In genomic region chr3:141410861-141411771, GRCh38 we compare ENCODE assay signal across 8 cellular contexts. TPM values are rescaled to one million over a fixed set of nuclear protein-coding genes. Genes with fewer than 3 reads are reported as not detected.
DNase-seq lines count a peak whose midpoint lies in the region; ATAC-seq and TF ChIP-seq lines count a peak whose summit lies in the region.

No MANE protein-coding gene starts in this region.

- H3K27ac ChIP-seq in A673 (ENCODE audit: low read depth, low read length, poor library complexity, severe bottlenecking): peak overlapping the region; percentile 66
- H3K27ac ChIP-seq in osteoblast (ENCODE audit: low read depth, low read length): peak overlapping the region; percentile 100

- no TSS peak for BruUV-seq in A673 (replicated peaks; lab: Mats Ljungman, UMichigan)

- H3K9me3 ChIP-seq in A673 (ENCODE audit: low read depth, low read length, poor library complexity, severe bottlenecking) (no peaks in the 10 kb centered on the region), osteoblast (ENCODE audit: low read depth, low read length) (no peaks in the 10 kb centered on the region)

- peaks cover 79% of the 10 kb centered on the region for H3K79me2 ChIP-seq in osteoblast (ENCODE audit: insufficient read depth, low read length)

- no peaks in the 10 kb centered on the region for H4K20me1 ChIP-seq in osteoblast (ENCODE audit: insufficient read depth, low read length)

- ATAC-seq in GM21717 (IDR thresholded peaks at IDR 0.05; ENCODE audit: unreplicated experiment): peak; percentile 46

- H3K4me1 ChIP-seq in A673 (ENCODE audit: insufficient read depth, low read length, poor library complexity, severe bottlenecking): peaks cover 41% of the 10 kb centered on the region
- peaks cover 82% of the 10 kb centered on the region for H3K4me1 ChIP-seq in osteoblast (ENCODE audit: insufficient read depth, low read length)

- intact Hi-C loops in A673 (cut with micrococcal nuclease; ENCODE audit: unreplicated experiment): no loop called here

- POLR2A ChIA-PET in A673 (lab: Charles Lee; ENCODE audit: low non-redundant PET): no interaction called here

- peak overlapping the region; percentile 69 for H3K4me2 ChIP-seq in osteoblast (ENCODE audit: insufficient read depth, low read length)

- H3K27me3 ChIP-seq in A673 (replicated peaks; ENCODE audit: insufficient read depth, low read depth, low read length, poor library complexity): no peaks in the 10 kb centered on the region
- H3K27me3 ChIP-seq in osteoblast (ENCODE audit: insufficient read depth, low read length): no peaks in the 10 kb centered on the region

- no peak overlapping the region for H2AFZ ChIP-seq in osteoblast (ENCODE audit: low read length)

- H3K36me3 ChIP-seq in A673 (ENCODE audit: insufficient read depth, low read length, poor library complexity, severe bottlenecking) (no peaks in the 10 kb centered on the region), osteoblast (ENCODE audit: insufficient read depth, low read length) (peaks cover 78% of the 10 kb centered on the region)

- CTCF ChIA-PET in A673 (lab: Charles Lee): interaction anchor here (1.1 kb wide), 1 partner anchor 26 kb away, joined by 3 read pairs; no protein-coding TSS in a partner anchor

- TF ChIP-seq CTCF in A673 (conservative IDR thresholded peaks at IDR 0.05; ENCODE audit: low read depth, low read length) (no peak), epithelial cell of esophagus (IDR thresholded peaks at IDR 0.05; ENCODE audit: insufficient read depth, low read depth, low read length, missing control alignments) (no peak), osteoblast (IDR thresholded peaks at IDR 0.05; ENCODE audit: extremely low read depth, low read depth, low read length) (no peak)

- H3K4me3 ChIP-seq in A673 (ENCODE audit: low read depth, low read length, poor library complexity, severe bottlenecking) (no peak overlapping the region), epithelial cell of esophagus (ENCODE audit: low read length) (no peak overlapping the region), osteoblast (ENCODE audit: insufficient read depth, low read length) (no peak overlapping the region)

- DNase-seq in A673 (ENCODE audit: low spot score) (peak; percentile 55), epithelial cell of esophagus (ENCODE audit: low read depth) (peak; percentile 78), osteoblast (ENCODE audit: insufficient read length, low spot score, missing footprints) (no peak), AG08396 (ENCODE audit: low spot score) (no peak), mucosa of gallbladder (ENCODE audit: low spot score) (no peak), GF-D8 (lab: John Stamatoyannopoulos, UW) (no peak)
- DNase-seq in activated CD4-positive, alpha-beta T cell treated with anti-CD3 and anti-CD28 coated beads for 48 hours: peak; percentile 39

RNA-seq across cellular contexts. Expression of gene ZBTB38, which starts 42.8 kb away (rescaled TPM):
- total RNA-seq in A673 (2021) (19.1 and 23.7 TPM in 2 replicates), osteoblast (181 and 196 TPM in 2 replicates), mucosa of gallbladder (159 TPM)

Comparison
In these comparisons a context has a peak if more than half of its experiments do, and no peak if none do; other contexts are left out.
1. DNase-seq: peak in A673 (single experiment), activated CD4-positive, alpha-beta T cell treated with anti-CD3 and anti-CD28 coated beads for 48 hours (single experiment) and epithelial cell of esophagus (single experiment); none in osteoblast (single experiment), AG08396 (single experiment), mucosa of gallbladder (single experiment) and GF-D8 (single experiment).